1 cellular context compared by ENCODE assay signal in genomic region chr5:1418921-1419280, GRCh38.
TF ChIP-seq lines count a peak whose summit lies in the region.

No MANE protein-coding gene starts in this region.

TF ChIP-seq in K562, 482 proteins besides CTCF, POLR2A, EP300 and RAD21:
- TF ChIP-seq TSC22D4 (tag; IDR thresholded peaks at IDR 0.05) (0 out of 2 replicates have a peak, but pooled peaks have one; percentile 35), ZNF766 (CRISPR knock-in tag; conservative IDR thresholded peaks at IDR 0.05) (no peak), ASH1L (IDR thresholded peaks at IDR 0.05; ENCODE audit: borderline replicate concordance, low read depth, partially characterized antibody) (no peak), ZEB2 (IDR thresholded peaks at IDR 0.05) (no peak), PREB (CRISPR knock-in tag; IDR thresholded peaks at IDR 0.05) (no peak), SNIP1 (IDR thresholded peaks at IDR 0.05; ENCODE audit: low read depth) (no peak), JUNB (CRISPR knock-in tag; conservative IDR thresholded peaks at IDR 0.05) (no peak), KDM1A (IDR thresholded peaks at IDR 0.05) (peak in 1 of 2 experiments; percentile 4; a peak in 2 of 4 replicates), CTBP1 (IDR thresholded peaks at IDR 0.05; ENCODE audit: borderline replicate concordance) (0 out of 2 replicates have a peak, but pooled peaks have one; percentile 62), HDAC1 (IDR thresholded peaks at IDR 0.05) (peak in 1 of 2 experiments; percentile 59; a peak in 2 of 4 replicates), PBX2 (CRISPR knock-in tag; IDR thresholded peaks at IDR 0.05; ENCODE audit: low read depth) (no peak), PBX2 (tag; conservative IDR thresholded peaks at IDR 0.05; ENCODE audit: low read depth) (peak; percentile 9; the same call in 1 of the 2 replicates), ZNF280B (CRISPR knock-in tag; IDR thresholded peaks at IDR 0.05) (no peak), PKNOX1 (IDR thresholded peaks at IDR 0.05) (peak; percentile 28), HMG20B (CRISPR knock-in tag; IDR thresholded peaks at IDR 0.05) (no peak), MEIS2 (IDR thresholded peaks at IDR 0.05; ENCODE audit: partially characterized antibody) (peak; percentile 50), FOXO4 (CRISPR knock-in tag; IDR thresholded peaks at IDR 0.05) (no peak), ZNF780A (CRISPR knock-in tag; IDR thresholded peaks at IDR 0.05) (no peak), NFXL1 (CRISPR knock-in tag; IDR thresholded peaks at IDR 0.05) (no peak), EHMT2 (IDR thresholded peaks at IDR 0.05) (0 out of 2 replicates have a peak, but pooled peaks have one; percentile 54), DLX4 (CRISPR knock-in tag; IDR thresholded peaks at IDR 0.05) (no peak), MTA2 (IDR thresholded peaks at IDR 0.05; ENCODE audit: low read depth) (0 out of 2 replicates have a peak, but pooled peaks have one; percentile 2), ZNF174 (CRISPR knock-in tag; IDR thresholded peaks at IDR 0.05) (no peak)
